ENCODE assay signal across 1 cellular context in the genomic region with DNA sequence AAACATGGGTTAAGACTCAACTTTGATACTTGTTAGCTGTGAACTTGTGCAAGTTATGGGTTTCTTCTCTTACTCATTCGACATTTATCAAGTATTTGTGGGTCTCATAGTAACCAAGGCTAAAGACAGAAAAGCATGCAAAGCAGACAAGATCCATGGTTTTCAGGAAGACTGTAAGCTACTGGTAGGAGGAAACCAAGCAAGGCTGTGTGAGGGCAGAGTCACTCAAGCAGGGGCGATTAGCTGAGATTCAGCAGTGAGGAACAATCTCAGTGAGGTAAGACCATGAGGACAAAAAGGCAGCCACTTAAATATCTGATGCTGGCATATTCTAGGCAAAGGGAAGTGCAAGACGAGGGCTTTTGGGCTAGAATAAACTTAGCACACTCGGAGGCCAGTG.
TF ChIP-seq lines count a peak whose summit lies in the region.

No MANE protein-coding gene starts in this region.

TF ChIP-seq in GM12878, 131 proteins besides CTCF, POLR2A, EP300 and RAD21:
- TF ChIP-seq SMARCA5 (IDR thresholded peaks at IDR 0.05) (no peak), SRF (IDR thresholded peaks at IDR 0.05; ENCODE audit: low read depth in 2 of 2, low read length in 2 of 2) (no peak), SUPT20H (IDR thresholded peaks at IDR 0.05; ENCODE audit: borderline replicate concordance, control insufficient read depth, low read depth, low read length) (no peak), ZNF207 (IDR thresholded peaks at IDR 0.05; ENCODE audit: borderline replicate concordance) (no peak), MYB (IDR thresholded peaks at IDR 0.05; ENCODE audit: borderline replicate concordance, low read depth, low read length) (no peak), BACH1 (IDR thresholded peaks at IDR 0.05; ENCODE audit: borderline replicate concordance) (no peak), PAX5 (IDR thresholded peaks at IDR 0.05; ENCODE audit: borderline replicate concordance, low read depth, low read length) (no peak), SMAD5 (IDR thresholded peaks at IDR 0.05; ENCODE audit: low read depth) (no peak), TAF1 (IDR thresholded peaks at IDR 0.05; ENCODE audit: borderline replicate concordance, low read depth, low read length) (no peak), HDAC6 (IDR thresholded peaks at IDR 0.05; ENCODE audit: unreplicated experiment) (no peak), TARDBP (IDR thresholded peaks at IDR 0.05; ENCODE audit: borderline replicate concordance) (no peak), SP1 (IDR thresholded peaks at IDR 0.05; ENCODE audit: low read depth, low read length) (no peak), MEF2A (IDR thresholded peaks at IDR 0.05; ENCODE audit: insufficient read depth, low read depth, low read length) (no peak)
- TF ChIP-seq, protein P1, sequence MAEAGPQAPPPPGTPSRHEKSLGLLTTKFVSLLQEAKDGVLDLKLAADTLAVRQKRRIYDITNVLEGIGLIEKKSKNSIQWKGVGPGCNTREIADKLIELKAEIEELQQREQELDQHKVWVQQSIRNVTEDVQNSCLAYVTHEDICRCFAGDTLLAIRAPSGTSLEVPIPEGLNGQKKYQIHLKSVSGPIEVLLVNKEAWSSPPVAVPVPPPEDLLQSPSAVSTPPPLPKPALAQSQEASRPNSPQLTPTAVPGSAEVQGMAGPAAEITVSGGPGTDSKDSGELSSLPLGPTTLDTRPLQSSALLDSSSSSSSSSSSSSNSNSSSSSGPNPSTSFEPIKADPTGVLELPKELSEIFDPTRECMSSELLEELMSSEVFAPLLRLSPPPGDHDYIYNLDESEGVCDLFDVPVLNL (IDR thresholded peaks at IDR 0.05; ENCODE audit: low read depth, low read length): no peak
- TF ChIP-seq, protein P2, sequence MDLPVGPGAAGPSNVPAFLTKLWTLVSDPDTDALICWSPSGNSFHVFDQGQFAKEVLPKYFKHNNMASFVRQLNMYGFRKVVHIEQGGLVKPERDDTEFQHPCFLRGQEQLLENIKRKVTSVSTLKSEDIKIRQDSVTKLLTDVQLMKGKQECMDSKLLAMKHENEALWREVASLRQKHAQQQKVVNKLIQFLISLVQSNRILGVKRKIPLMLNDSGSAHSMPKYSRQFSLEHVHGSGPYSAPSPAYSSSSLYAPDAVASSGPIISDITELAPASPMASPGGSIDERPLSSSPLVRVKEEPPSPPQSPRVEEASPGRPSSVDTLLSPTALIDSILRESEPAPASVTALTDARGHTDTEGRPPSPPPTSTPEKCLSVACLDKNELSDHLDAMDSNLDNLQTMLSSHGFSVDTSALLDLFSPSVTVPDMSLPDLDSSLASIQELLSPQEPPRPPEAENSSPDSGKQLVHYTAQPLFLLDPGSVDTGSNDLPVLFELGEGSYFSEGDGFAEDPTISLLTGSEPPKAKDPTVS (IDR thresholded peaks at IDR 0.05; ENCODE audit: low read depth, low read length): no peak
- TF ChIP-seq, protein P3, sequence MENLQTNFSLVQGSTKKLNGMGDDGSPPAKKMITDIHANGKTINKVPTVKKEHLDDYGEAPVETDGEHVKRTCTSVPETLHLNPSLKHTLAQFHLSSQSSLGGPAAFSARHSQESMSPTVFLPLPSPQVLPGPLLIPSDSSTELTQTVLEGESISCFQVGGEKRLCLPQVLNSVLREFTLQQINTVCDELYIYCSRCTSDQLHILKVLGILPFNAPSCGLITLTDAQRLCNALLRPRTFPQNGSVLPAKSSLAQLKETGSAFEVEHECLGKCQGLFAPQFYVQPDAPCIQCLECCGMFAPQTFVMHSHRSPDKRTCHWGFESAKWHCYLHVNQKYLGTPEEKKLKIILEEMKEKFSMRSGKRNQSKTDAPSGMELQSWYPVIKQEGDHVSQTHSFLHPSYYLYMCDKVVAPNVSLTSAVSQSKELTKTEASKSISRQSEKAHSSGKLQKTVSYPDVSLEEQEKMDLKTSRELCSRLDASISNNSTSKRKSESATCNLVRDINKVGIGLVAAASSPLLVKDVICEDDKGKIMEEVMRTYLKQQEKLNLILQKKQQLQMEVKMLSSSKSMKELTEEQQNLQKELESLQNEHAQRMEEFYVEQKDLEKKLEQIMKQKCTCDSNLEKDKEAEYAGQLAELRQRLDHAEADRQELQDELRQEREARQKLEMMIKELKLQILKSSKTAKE (IDR thresholded peaks at IDR 0.05; ENCODE audit: low read depth, poor library complexity, severe bottlenecking): no peak
- TF ChIP-seq, protein P4, sequence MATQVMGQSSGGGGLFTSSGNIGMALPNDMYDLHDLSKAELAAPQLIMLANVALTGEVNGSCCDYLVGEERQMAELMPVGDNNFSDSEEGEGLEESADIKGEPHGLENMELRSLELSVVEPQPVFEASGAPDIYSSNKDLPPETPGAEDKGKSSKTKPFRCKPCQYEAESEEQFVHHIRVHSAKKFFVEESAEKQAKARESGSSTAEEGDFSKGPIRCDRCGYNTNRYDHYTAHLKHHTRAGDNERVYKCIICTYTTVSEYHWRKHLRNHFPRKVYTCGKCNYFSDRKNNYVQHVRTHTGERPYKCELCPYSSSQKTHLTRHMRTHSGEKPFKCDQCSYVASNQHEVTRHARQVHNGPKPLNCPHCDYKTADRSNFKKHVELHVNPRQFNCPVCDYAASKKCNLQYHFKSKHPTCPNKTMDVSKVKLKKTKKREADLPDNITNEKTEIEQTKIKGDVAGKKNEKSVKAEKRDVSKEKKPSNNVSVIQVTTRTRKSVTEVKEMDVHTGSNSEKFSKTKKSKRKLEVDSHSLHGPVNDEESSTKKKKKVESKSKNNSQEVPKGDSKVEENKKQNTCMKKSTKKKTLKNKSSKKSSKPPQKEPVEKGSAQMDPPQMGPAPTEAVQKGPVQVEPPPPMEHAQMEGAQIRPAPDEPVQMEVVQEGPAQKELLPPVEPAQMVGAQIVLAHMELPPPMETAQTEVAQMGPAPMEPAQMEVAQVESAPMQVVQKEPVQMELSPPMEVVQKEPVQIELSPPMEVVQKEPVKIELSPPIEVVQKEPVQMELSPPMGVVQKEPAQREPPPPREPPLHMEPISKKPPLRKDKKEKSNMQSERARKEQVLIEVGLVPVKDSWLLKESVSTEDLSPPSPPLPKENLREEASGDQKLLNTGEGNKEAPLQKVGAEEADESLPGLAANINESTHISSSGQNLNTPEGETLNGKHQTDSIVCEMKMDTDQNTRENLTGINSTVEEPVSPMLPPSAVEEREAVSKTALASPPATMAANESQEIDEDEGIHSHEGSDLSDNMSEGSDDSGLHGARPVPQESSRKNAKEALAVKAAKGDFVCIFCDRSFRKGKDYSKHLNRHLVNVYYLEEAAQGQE (IDR thresholded peaks at IDR 0.05; ENCODE audit: low read depth, low read length): no peak
